8 cellular contexts compared by ENCODE assay signal in genomic region chr22:38315801-38316339, GRCh38. TPM values are rescaled to one million over a fixed set of nuclear protein-coding genes. Genes with fewer than 3 reads are reported as not detected.
DNase-seq lines count a peak whose midpoint lies in the region; ATAC-seq and TF ChIP-seq lines count a peak whose summit lies in the region.

No MANE protein-coding gene starts in this region.

- H3K4me1 Mint-ChIP-seq in mesothelial cell of epicardium, result peaks cover 56% of the 10 kb centered on the region

- in situ Hi-C loops in Caki2 (cut with HindIII; ENCODE audit: low pct_unique_long_range_greater_than_20kb, low sequenced_read_pairs) (no loop called here), mammary epithelial cell (cut with MboI; ENCODE audit: low sequenced_read_pairs in 2 of 2) (no loop called here)

- peak overlapping the region; percentile 91 for H3K4me3 Mint-ChIP-seq in mesothelial cell of epicardium

- no TSS peak for BruUV-seq in mammary epithelial cell (replicated peaks; lab: Mats Ljungman, UMichigan)

- peak overlapping the region; percentile 95 for H3K4me3 ChIP-seq in Loucy (ENCODE audit: low read length, poor library complexity, severe bottlenecking)
- H3K4me3 ChIP-seq in mammary epithelial cell (replicated peaks in 1 of 3; ENCODE audit: insufficient read depth in 1 of 3, low read depth in 2 of 3, low read length in 3 of 3), result peak overlapping the region; percentile 75 to 92 (median 77)

- H4K20me1 ChIP-seq in Loucy (ENCODE audit: insufficient read depth, low read length, poor library complexity, severe bottlenecking), result peaks cover 55% of the 10 kb centered on the region
- no peaks in the 10 kb centered on the region for H4K20me1 ChIP-seq in mammary epithelial cell (ENCODE audit: insufficient read depth, low read length)

- no peaks in the 10 kb centered on the region for H3K9me3 Mint-ChIP-seq in mesothelial cell of epicardium

- H3K36me3 ChIP-seq in Loucy (ENCODE audit: insufficient read depth, low read length) (peaks cover 18% of the 10 kb centered on the region; the same call in 1 of the 2 replicates), mammary epithelial cell (ENCODE audit: insufficient read depth, low read length) (peaks cover 3% of the 10 kb centered on the region)

- TF ChIP-seq CTCF in Loucy (conservative IDR thresholded peaks at IDR 0.05; ENCODE audit: low read length), result no peak
- no peak for TF ChIP-seq CTCF in mammary epithelial cell (conservative IDR thresholded peaks at IDR 0.05 in 1 of 2, IDR thresholded peaks at IDR 0.05 in 1 of 2; ENCODE audit: extremely low read depth in 1 of 2, insufficient read depth in 1 of 2, low read depth in 1 of 2, low read length in 2 of 2)
- no peak for TF ChIP-seq CTCF in mesothelial cell of epicardium (IDR thresholded peaks at IDR 0.05; ENCODE audit: unreplicated experiment)

- peak overlapping the region; percentile 89 for H3K4me2 ChIP-seq in Loucy (ENCODE audit: low read depth, low read length, poor library complexity, severe bottlenecking)
- H3K4me2 ChIP-seq in mammary epithelial cell (ENCODE audit: insufficient read depth, low read depth, low read length), result peak overlapping the region; percentile 95

- H3K4me1 ChIP-seq in Loucy (ENCODE audit: insufficient read depth, low read length, poor library complexity, severe bottlenecking), result peaks cover 45% of the 10 kb centered on the region
- peaks cover 62% of the 10 kb centered on the region for H3K4me1 ChIP-seq in mammary epithelial cell (ENCODE audit: insufficient read depth, low read length)

- DNase-seq in Caki2 (ENCODE audit: low read depth) (peak; percentile 41), mammary epithelial cell (no peak), mesothelial cell of epicardium (ENCODE audit: low spot score in 2 of 2, unreplicated experiment in 2 of 2) (no peak), AG08396 (ENCODE audit: low spot score) (no peak)
- no peak for DNase-seq in stimulated activated CD4-positive, alpha-beta T cell treated with anti-CD3 and anti-CD28 coated beads, Interleukin-4, amount 100 ng/mL, for 1 hour
- no peak for DNase-seq in activated CD8-positive, alpha-beta memory T cell treated with anti-CD3 and anti-CD28 coated beads for 24 hours

- H3K27ac Mint-ChIP-seq in mesothelial cell of epicardium, result peak overlapping the region; percentile 99

- H3K9me2 ChIP-seq in Loucy (replicated peaks; ENCODE audit: low read depth, low read length), result no peaks in the 10 kb centered on the region

- no peak for ATAC-seq in GM18520 (IDR thresholded peaks at IDR 0.05; ENCODE audit: unreplicated experiment)

- H3K27me3 Mint-ChIP-seq in mesothelial cell of epicardium (ENCODE audit: low read depth), result no peaks in the 10 kb centered on the region

- WGBS in mammary epithelial cell (ENCODE audit: low coverage, missing lambda C conversion rate), result under 1% methylated on average over 13 of the region's 13 CpGs

- dilution Hi-C loops in mammary epithelial cell (cut with HindIII; ENCODE audit: low sequenced_read_pairs), result no loop called here

- H3K27ac ChIP-seq in mammary epithelial cell (ENCODE audit: insufficient read depth, low read depth, low read length), result peak overlapping the region; percentile 94

- H2AFZ ChIP-seq in Loucy (ENCODE audit: low read length) (no peak overlapping the region), mammary epithelial cell (ENCODE audit: low read depth, low read length) (no peak overlapping the region)

- H3K36me3 Mint-ChIP-seq in mesothelial cell of epicardium, result peaks cover 4% of the 10 kb centered on the region

- H3K9me3 ChIP-seq in Loucy (ENCODE audit: insufficient read depth, low read depth, low read length) (no peaks in the 10 kb centered on the region), mammary epithelial cell (replicated peaks; ENCODE audit: insufficient read depth, low read length) (no peaks in the 10 kb centered on the region)

- H3F3A ChIP-seq in Loucy (ENCODE audit: low read depth), result peaks cover 5% of the 10 kb centered on the region; the same call in 1 of the 2 replicates

- intact Hi-C loops in mammary epithelial cell (cut with micrococcal nuclease), result loop anchor here (2.0 kb wide), 1 partner anchor 43 kb away; the partner anchor contains the start of gene TMEM184B

- H3K79me2 ChIP-seq in Loucy (ENCODE audit: insufficient read depth, low read length), result peaks cover 61% of the 10 kb centered on the region
- peaks cover 62% of the 10 kb centered on the region for H3K79me2 ChIP-seq in mammary epithelial cell (ENCODE audit: insufficient read depth, low read length)

- CTCF ChIA-PET in mammary epithelial cell (lab: Charles Lee; ENCODE audit: low non-redundant PET), result no interaction called here

- H3K9ac ChIP-seq in Loucy (ENCODE audit: low read depth, low read length, poor library complexity, severe bottlenecking) (peak overlapping the region; percentile 95), mammary epithelial cell (ENCODE audit: insufficient read depth, low read length) (peak overlapping the region; percentile 98)

- H3K27me3 ChIP-seq in Loucy (ENCODE audit: insufficient read depth, low read length, poor library complexity, severe bottlenecking) (peaks cover 4% of the 10 kb centered on the region), mammary epithelial cell (ENCODE audit: insufficient read depth, low read length) (no peaks in the 10 kb centered on the region)

RNA-seq across cellular contexts. Expression of gene CSNK1E, which starts 1.4 kb away (rescaled TPM):
- 62.6 and 62.7 TPM in 2 replicates for total RNA-seq in Caki2 (2014; rRNA removed; shearing (Covaris generic); ENCODE audit: low replicate concordance)
- 100 to 1,000 TPM; 156 to 370 TPM for total RNA-seq in mammary epithelial cell
- 255 TPM for polyA plus RNA-seq in mammary epithelial cell
- polyA minus RNA-seq in mammary epithelial cell, result 212 TPM
- total RNA-seq in mesothelial cell of epicardium, result 261 to 264 TPM (median 261 TPM) in 3 replicates

RNA-seq across cellular contexts. Expression of gene TMEM184B, which starts 43.1 kb away (rescaled TPM):
- total RNA-seq in Caki2 (2014; rRNA removed; shearing (Covaris generic); ENCODE audit: low replicate concordance), result 31.2 and 46.9 TPM in 2 replicates
- total RNA-seq in mammary epithelial cell, result 10 to 100 TPM; 26.2 to 68.5 TPM
- 41.1 TPM for polyA plus RNA-seq in mammary epithelial cell
- 58.2 TPM for polyA minus RNA-seq in mammary epithelial cell
- total RNA-seq in mesothelial cell of epicardium, result 61.4 to 64.0 TPM (median 62.8 TPM) in 3 replicates
